15 cellular contexts compared by ENCODE assay signal in genomic region chr3:50644556-50644955, GRCh38. TPM values are rescaled to one million over a fixed set of nuclear protein-coding genes. Genes with fewer than 3 reads are reported as not detected.
DNase-seq lines count a peak whose midpoint lies in the region; ATAC-seq and TF ChIP-seq lines count a peak whose summit lies in the region.
"Had no signal": no experiment of that assay in that cellular context is flagged by ENCODE, and none has a peak within 500 bp of the region (broad histone marks: within the 10 kb centered on the region; RNA-seq: fewer than 3 reads in every experiment).

No MANE protein-coding gene starts in this region.

- H3K9me3 ChIP-seq in T-helper 17 cell (ENCODE audit: control insufficient read depth, low read length, poor library complexity, severe bottlenecking) (no peaks in the 10 kb centered on the region), right cardiac atrium (ENCODE audit: control insufficient read depth, low read length) (no peaks in the 10 kb centered on the region)
- H3K9me3 ChIP-seq: HAP-1 had no signal

- intact Hi-C loops in right cardiac atrium (cut with DNase I) (no loop called here), posterior cingulate gyrus (cut with DNase I) (no loop called here)

- H3K27ac Mint-ChIP-seq in T-helper 17 cell, result peak overlapping the region; percentile 61
- peak overlapping the region in 3 of 5 experiments; percentile 21 to 97 (median 51) for H3K27ac Mint-ChIP-seq in brain
- no peak overlapping the region for H3K27ac Mint-ChIP-seq in mesothelial cell of epicardium
- H3K27ac Mint-ChIP-seq: IgD-negative memory B cell had no signal

- no peaks in the 10 kb centered on the region for H3K27me3 ChIP-seq in right cardiac atrium (ENCODE audit: control insufficient read depth, insufficient read depth)

- DNase-seq in T-helper 17 cell (no peak), right cardiac atrium (no peak), posterior cingulate gyrus (peak in 8 of 10 donors; percentile 42 to 93 (median 62)), mesothelial cell of epicardium (ENCODE audit: low spot score in 2 of 2, unreplicated experiment in 2 of 2) (no peak), dedifferentiated amniotic fluid mesenchymal stem cell (ENCODE audit: extremely low spot score) (no peak)
- DNase-seq: CD4-positive, alpha-beta memory T cell; Kasumi-1; MM.1S; NCI-H1092 treated with DMSO at 0.1 percent for 48 hours; NCI-H2081 treated with DMSO at 0.1 percent for 48 hours; NCI-H524 had no signal

- no peaks in the 10 kb centered on the region for H3K9me3 Mint-ChIP-seq in brain
- H3K9me3 Mint-ChIP-seq in mesothelial cell of epicardium, result no peaks in the 10 kb centered on the region
- H3K9me3 Mint-ChIP-seq: CD4-positive, alpha-beta memory T cell; IgD-negative memory B cell had no signal

- H3K27me3 Mint-ChIP-seq in T-helper 17 cell (no peaks in the 10 kb centered on the region), brain (peaks cover 3% of the 10 kb centered on the region), mesothelial cell of epicardium (ENCODE audit: low read depth) (no peaks in the 10 kb centered on the region)
- H3K27me3 Mint-ChIP-seq: CD4-positive, alpha-beta memory T cell; IgD-negative memory B cell had no signal

- ATAC-seq in T-helper 17 cell, result no peak
- no peak for ATAC-seq in right cardiac atrium
- ATAC-seq in GM18907 (IDR thresholded peaks at IDR 0.05; ENCODE audit: unreplicated experiment), result no peak

- no peak overlapping the region for H3K4me3 ChIP-seq in right cardiac atrium (ENCODE audit: low read length)
- H3K4me3 ChIP-seq: HAP-1 had no signal

- H3K4me3 Mint-ChIP-seq in T-helper 17 cell, result no peak overlapping the region
- peak overlapping the region in 1 of 5 experiments; percentile 25 for H3K4me3 Mint-ChIP-seq in brain
- H3K4me3 Mint-ChIP-seq in mesothelial cell of epicardium, result no peak overlapping the region
- H3K4me3 Mint-ChIP-seq: CD4-positive, alpha-beta memory T cell; IgD-negative memory B cell had no signal

- H3K4me1 Mint-ChIP-seq in T-helper 17 cell, result peaks cover 4% of the 10 kb centered on the region
- peaks cover 21% of the 10 kb centered on the region for H3K4me1 Mint-ChIP-seq in brain
- no peaks in the 10 kb centered on the region for H3K4me1 Mint-ChIP-seq in mesothelial cell of epicardium
- H3K4me1 Mint-ChIP-seq: IgD-negative memory B cell had no signal

- WGBS in right cardiac atrium, result 17% methylated on average over 6 of the region's 6 CpGs

- peaks cover 6% of the 10 kb centered on the region for H3K36me3 Mint-ChIP-seq in T-helper 17 cell (ENCODE audit: low read depth)
- no peaks in the 10 kb centered on the region for H3K36me3 Mint-ChIP-seq in brain
- peaks cover 21% of the 10 kb centered on the region for H3K36me3 Mint-ChIP-seq in mesothelial cell of epicardium

- H3K27ac ChIP-seq in right cardiac atrium (ENCODE audit: low read length), result peak overlapping the region; percentile 89

- TF ChIP-seq CTCF in brain (conservative IDR thresholded peaks at IDR 0.05), result no peak
- no peak for TF ChIP-seq CTCF in mesothelial cell of epicardium (IDR thresholded peaks at IDR 0.05; ENCODE audit: unreplicated experiment)

- peaks cover 9% of the 10 kb centered on the region for H3K4me1 ChIP-seq in right cardiac atrium (ENCODE audit: control insufficient read depth, insufficient read depth, low read length)
- H3K4me1 ChIP-seq: HAP-1 had no signal

RNA-seq across cellular contexts. Expression of gene MAPKAPK3, which starts 27.6 kb away (rescaled TPM):
- total RNA-seq in T-helper 17 cell (10 to 100 TPM; 44.7 to 49.2 TPM), right cardiac atrium (100 to 1,000 TPM; 167 to 260 (median 225) TPM), mesothelial cell of epicardium (33.6 to 36.8 TPM (median 35.9 TPM) in 3 replicates)
- polyA plus RNA-seq in brain (ENCODE audit: insufficient read depth, low read depth, low replicate concordance) (11.5 TPM), right cardiac atrium (181 TPM)

RNA-seq across cellular contexts. Expression of gene DOCK3, which starts 30.2 kb away (rescaled TPM):
- 1 to 10 TPM; 1.9 to 3.2 TPM for total RNA-seq in T-helper 17 cell
- 8.0 TPM for polyA plus RNA-seq in brain (ENCODE audit: insufficient read depth, low read depth, low replicate concordance)
- total RNA-seq in right cardiac atrium, result 1 to 10 TPM; 4.1 to 5.2 (median 4.6) TPM
- polyA plus RNA-seq in right cardiac atrium, result 1.9 TPM
- 21.0 to 21.6 TPM (median 21.4 TPM) in 3 replicates for total RNA-seq in mesothelial cell of epicardium
- polyA plus RNA-seq: IgD-negative memory B cell had no signal

RNA-seq across cellular contexts. Expression of gene CISH, which starts 33.0 kb away (rescaled TPM):
- 10 to 100 TPM; 28.3 to 63.4 TPM for total RNA-seq in T-helper 17 cell
- 2.2 TPM for polyA plus RNA-seq in brain (ENCODE audit: insufficient read depth, low read depth, low replicate concordance)
- 10 to 100 TPM in 3 of 4 donors, 1 to 10 TPM in 1; 9.1 to 27.8 (median 11.2) TPM for total RNA-seq in right cardiac atrium
- polyA plus RNA-seq in right cardiac atrium, result 8.0 TPM
- 15.2 to 16.7 TPM (median 15.2 TPM) in 3 replicates for total RNA-seq in mesothelial cell of epicardium

Comparison
In these comparisons a context has a peak if more than half of its experiments do, and no peak if none do; other contexts are left out.
1. DNase-seq: peak in posterior cingulate gyrus (8 of 10); none in T-helper 17 cell (0 of 3), right cardiac atrium (0 of 3), mesothelial cell of epicardium (0 of 2) and dedifferentiated amniotic fluid mesenchymal stem cell (single experiment).